In genomic region chr4:95949808-95950207, GRCh38 we compare ENCODE assay signal across 33 cellular contexts.
"Had no signal": no experiment of that assay in that cellular context is flagged by ENCODE, and none has a peak within 500 bp of the region (broad histone marks: within the 10 kb centered on the region; RNA-seq: fewer than 3 reads in every experiment).

No MANE protein-coding gene starts in this region.

- H3K27me3 ChIP-seq: MG63 had no signal

- H3K27ac ChIP-seq: KMS-11 had no signal

- H3K4me3 ChIP-seq: MG63 had no signal

- H3K36me3 ChIP-seq: MG63 had no signal

- H3K9ac ChIP-seq: KMS-11 had no signal

- DNase-seq: Karpas-422, Kasumi-1, KG1, MG63, MM.1S, MV-4-11, NCI-H1048, NCI-H1092, NCI-H1092 treated with DMSO at 0.1 percent for 48 hours, NCI-H1105, NCI-H1105 treated with DMSO at 0.1 percent for 48 hours, NCI-H1417, NCI-H1417 treated with DMSO at 0.1 percent for 48 hours, NCI-H1436, NCI-H1436 treated with DMSO at 0.1 percent for 48 hours, NCI-H146, NCI-H1694, NCI-H1694 treated with DMSO at 0.1 percent for 48 hours, NCI-H187, NCI-H187 treated with DMSO at 0.1 percent for 48 hours, NCI-H1930, NCI-H2029, NCI-H2029 treated with DMSO at 0.1 percent for 48 hours, NCI-H2081, NCI-H2081 treated with DMSO at 0.1 percent for 48 hours, NCI-H2107, NCI-H2171, NCI-H2171 treated with DMSO at 0.1 percent for 48 hours, NCI-H2227 treated with DMSO at 0.1 percent for 48 hours, NCI-H345, NCI-H446, NCI-H446 treated with DMSO at 0.1 percent for 48 hours had no signal

- H3K9me3 ChIP-seq: MG63 had no signal

- H3K4me2 ChIP-seq: KMS-11 had no signal
